Comparison of ENCODE assay signal across 27 cellular contexts in genomic region chr17:75126954-75127353, GRCh38.
"Had no signal": no experiment of that assay in that cellular context is flagged by ENCODE, and none has a peak within 500 bp of the region (broad histone marks: within the 10 kb centered on the region; RNA-seq: fewer than 3 reads in every experiment).

No MANE protein-coding gene starts in this region.

- DNase-seq: activated CD4-positive, alpha-beta T cell treated with anti-CD3 and anti-CD28 coated beads, Interleukin-2, amount 50 U/mL, for 1 hour; activated CD4-positive, CD25-positive, alpha-beta regulatory T cell treated with anti-CD3 and anti-CD28 coated beads, Interleukin-2, amount 50 U/mL, for 72 hours; activated CD8-positive, alpha-beta memory T cell treated with anti-CD3 and anti-CD28 coated beads, Interleukin-2, amount 50 U/mL, for 4 hours; activated effector memory CD4-positive, alpha-beta T cell treated with anti-CD3 and anti-CD28 coated beads, Interleukin-2, amount 50 U/mL, for 16 hours; activated naive CD4-positive, alpha-beta T cell treated with anti-CD3 and anti-CD28 coated beads, Interleukin-2, amount 50 U/mL, for 16 hours; activated T-cell treated with anti-CD3 and anti-CD28 coated beads, Interleukin-2, amount 50 U/mL, for 1 hour; effector CD8-positive, alpha-beta T cell; left cardiac atrium; left ventricle myocardium superior; pancreas; psoas muscle; sigmoid colon; small intestine; stimulated activated CD4-positive, alpha-beta T cell treated with anti-CD3 and anti-CD28 coated beads, Interleukin-4, amount 100 ng/mL, for 24 hours; T-helper 1 cell; uterus had no signal

- H3K4me3 ChIP-seq: gastroesophageal sphincter, hepatocyte, mucosa of descending colon, pancreas, psoas muscle, sigmoid colon, thoracic aorta, uterus had no signal

- H3K36me3 ChIP-seq: pancreas, uterus had no signal

- H3K9me3 ChIP-seq: gastroesophageal sphincter, mucosa of descending colon, pancreas, psoas muscle, sigmoid colon, thoracic aorta, uterus had no signal

- H3K4me3 Mint-ChIP-seq: activated T-helper 1 cell treated with anti-CD3 and anti-CD28 coated beads, Interleukin-12 subunit alpha, Interleukin-12 subunit beta, Interleukin-2, Interleukin-4 antibody, amounts not matched to agents 30 ng/mL and 10 ng/mL and 1 ng/mL, durations not matched to agents 14 hours and 24 hours and 36 hours; central memory CD8-positive, alpha-beta T cell; nephron; stimulated activated effector memory CD8-positive, alpha-beta T cell treated with anti-CD3 and anti-CD28 coated beads, Interleukin-12 subunit alpha, Interleukin-12 subunit beta, amount 100 ng/mL, for 72 hours; stimulated activated naive CD8-positive, alpha-beta T cell treated with anti-CD3 and anti-CD28 coated beads, Interleukin-15, Interleukin-2, amounts not matched to agents 100 ng/mL and 50 ng/mL, for 24 hours; type B pancreatic cell had no signal

- H3K27me3 Mint-ChIP-seq: central memory CD8-positive, alpha-beta T cell; stimulated activated naive CD8-positive, alpha-beta T cell treated with anti-CD3 and anti-CD28 coated beads, Interleukin-15, Interleukin-2, amounts not matched to agents 100 ng/mL and 50 ng/mL, for 24 hours; type B pancreatic cell had no signal

- H3K27ac Mint-ChIP-seq: nephron; stimulated activated naive CD8-positive, alpha-beta T cell treated with anti-CD3 and anti-CD28 coated beads, Interleukin-15, Interleukin-2, amounts not matched to agents 100 ng/mL and 50 ng/mL, for 24 hours; type B pancreatic cell had no signal

- H3K27ac ChIP-seq: gastroesophageal sphincter, hepatocyte, pancreas, psoas muscle, sigmoid colon, thoracic aorta, uterus, VCaP had no signal

- H3K9me3 Mint-ChIP-seq: activated T-helper 1 cell treated with anti-CD3 and anti-CD28 coated beads, Interleukin-12 subunit alpha, Interleukin-12 subunit beta, Interleukin-2, Interleukin-4 antibody, amounts not matched to agents 30 ng/mL and 10 ng/mL and 1 ng/mL, durations not matched to agents 14 hours and 24 hours and 36 hours; central memory CD8-positive, alpha-beta T cell; nephron; stimulated activated effector memory CD8-positive, alpha-beta T cell treated with anti-CD3 and anti-CD28 coated beads, Interleukin-12 subunit alpha, Interleukin-12 subunit beta, amount 100 ng/mL, for 72 hours; stimulated activated naive CD8-positive, alpha-beta T cell treated with anti-CD3 and anti-CD28 coated beads, Interleukin-15, Interleukin-2, amounts not matched to agents 100 ng/mL and 50 ng/mL, for 24 hours; type B pancreatic cell had no signal

- H3K27me3 ChIP-seq: gastroesophageal sphincter, hepatocyte, pancreas, sigmoid colon, uterus had no signal
